Comparison of ENCODE assay signal across 10 cellular contexts in genomic region chr5:172886974-172887491, GRCh38. TPM values are rescaled to one million over a fixed set of nuclear protein-coding genes. Genes with fewer than 3 reads are reported as not detected.
A peak's percentile ranks its signal among the peaks of the same experiment; 100 is the strongest.
DNase-seq lines count a peak whose midpoint lies in the region; FAIRE-seq and TF ChIP-seq lines count a peak whose summit lies in the region.
"Had no signal": no experiment of that assay in that cellular context is flagged by ENCODE, and none has a peak within 500 bp of the region (broad histone marks: within the 10 kb centered on the region; RNA-seq: fewer than 3 reads in every experiment).

No MANE protein-coding gene starts in this region.

- H3K4me2 ChIP-seq in H1 (ENCODE audit: insufficient read depth in 1 of 2, low read depth in 2 of 2, low read length in 2 of 2) = no peak overlapping the region
- no peak overlapping the region for H3K4me2 ChIP-seq in mesendoderm (ENCODE audit: low read length)

- POLR2A ChIA-PET in H1 (lab: Charles Lee; ENCODE audit: partially characterized antibody) = interaction anchor here (1.4 to 2.4 kb wide), 2 partner anchors 18 to 117 kb away, joined by 3 to 6 read pairs; no protein-coding TSS in a partner anchor

- 97% methylated on average over 17 of the region's 17 CpGs; no CpG with 5 or more reads in 1 of the 2 experiments for WGBS in H1 (ENCODE audit: extremely low coverage in 1 of 2, insufficient coverage in 1 of 2, insufficient read length in 1 of 2, insufficient replicate concordance in 2 of 2, low coverage in 1 of 2, low lambda C conversion rate in 2 of 2, missing lambda C conversion rate in 1 of 2), 2 experiments
- no CpG with 5 or more reads among the region's 17 CpGs for WGBS in mesendoderm (ENCODE audit: extremely low coverage, insufficient coverage, low lambda C conversion rate)
- 95% methylated on average over 17 of the region's 17 CpGs for WGBS in thymus

- no peak overlapping the region for H3K23ac ChIP-seq in H1 (ENCODE audit: insufficient read length)
- no peak overlapping the region for H3K23ac ChIP-seq in mesendoderm (ENCODE audit: low read length)

- H2BK120ac ChIP-seq in H1 (replicated peaks; ENCODE audit: low read depth, low read length) (no peak overlapping the region), mesendoderm (ENCODE audit: low read depth, low read length) (no peak overlapping the region)

- H2BK15ac ChIP-seq in H1 (ENCODE audit: low read length) (no peak overlapping the region), mesendoderm (replicated peaks; ENCODE audit: low read depth) (no peak overlapping the region)

- TF ChIP-seq CTCF in H1 (IDR thresholded peaks at IDR 0.05; ENCODE audit: control extremely low read depth in 1 of 3, insufficient read depth in 1 of 3, low read depth in 1 of 3, low read length in 3 of 3) (no peak), BE2C (IDR thresholded peaks at IDR 0.05; ENCODE audit: low read depth, low read length) (no peak)

- DNase-seq in NOMO-1 treated with DMSO at 0.1 percent for 48 hours (lab: John Stamatoyannopoulos, UW; ENCODE audit: unreplicated experiment) (peak; percentile 99), H1 (ENCODE audit: low read depth in 1 of 2, low spot score in 2 of 2) (no peak), mesendoderm (peak; percentile 63), GDM1 (lab: John Stamatoyannopoulos, UW) (no peak), BE2C (no peak), epidermal melanocyte (ENCODE audit: insufficient read length, low spot score) (no peak), NCI-H1436 (lab: John Stamatoyannopoulos, UW) (no peak)
- DNase-seq: activated T-cell treated with anti-CD3 and anti-CD28 coated beads for 4 hours, NCI-H1048 had no signal

- H3K14ac ChIP-seq in H1 (ENCODE audit: insufficient read length) = no peak overlapping the region

- FAIRE-seq in H1 (lab: Jason Lieb, UNC) = no peak

- H2BK12ac ChIP-seq in H1 (ENCODE audit: low read depth, low read length) = no peak overlapping the region

- CTCF ChIA-PET in H1 (lab: Charles Lee; ENCODE audit: partially characterized antibody) = interaction anchor here (1.0 to 1.7 kb wide), 4 partner anchors 22 to 180 kb away, joined by 3 to 4 read pairs (median 3); no protein-coding TSS in a partner anchor

- no peak overlapping the region for H4K91ac ChIP-seq in H1 (replicated peaks; ENCODE audit: insufficient read length, low read length)

- no peaks in the 10 kb centered on the region; a peak in 1 of 4 replicates for H3K9me3 ChIP-seq in H1 (ENCODE audit: insufficient read depth in 2 of 2, low read depth in 1 of 2, low read length in 1 of 2)
- no peaks in the 10 kb centered on the region for H3K9me3 ChIP-seq in thymus (ENCODE audit: control insufficient read depth)
- no peaks in the 10 kb centered on the region; the same call in 1 of the 2 replicates for H3K9me3 ChIP-seq in BE2C

- no peaks in the 10 kb centered on the region for H3K23me2 ChIP-seq in H1 (ENCODE audit: low read depth, low read length)

- no peak for TF ChIP-seq POLR2A in H1 (IDR thresholded peaks at IDR 0.05; ENCODE audit: control extremely low read depth in 1 of 2, low read depth in 2 of 2, low read length in 2 of 2)

- H2BK20ac ChIP-seq in H1 (ENCODE audit: low read length) = no peak overlapping the region

- peaks cover 3 to 15% of the 10 kb centered on the region in 2 experiments for H4K20me1 ChIP-seq in H1 (replicated peaks in 1 of 2; ENCODE audit: control insufficient read depth in 1 of 2, insufficient read depth in 2 of 2, low read length in 2 of 2)

- no peak overlapping the region for H3K4ac ChIP-seq in H1 (replicated peaks; ENCODE audit: insufficient read length, low read depth, low read length)
- no peak overlapping the region for H3K4ac ChIP-seq in mesendoderm (ENCODE audit: low read depth, low read length)

- H2BK5ac ChIP-seq in H1 (ENCODE audit: low read depth, low read length) = no peak overlapping the region
- H2BK5ac ChIP-seq in mesendoderm (ENCODE audit: low read length) = no peak overlapping the region

- peaks cover 0 to 2% (median 0%) of the 10 kb centered on the region in 4 experiments; a peak in 4 of 7 replicates for H3K4me1 ChIP-seq in H1 (replicated peaks in 1 of 4; ENCODE audit: control insufficient read depth in 3 of 4, insufficient read depth in 4 of 4, low read length in 3 of 4)
- no peaks in the 10 kb centered on the region for H3K4me1 ChIP-seq in mesendoderm (ENCODE audit: control insufficient read depth, low read depth, low read length)
- H3K4me1 ChIP-seq in thymus (ENCODE audit: control insufficient read depth, insufficient read depth, low read length) = no peaks in the 10 kb centered on the region
- no peaks in the 10 kb centered on the region for H3K4me1 ChIP-seq in BE2C

- no peak overlapping the region for H4K8ac ChIP-seq in H1 (ENCODE audit: extremely low read depth, insufficient read depth, low read length)
- H4K8ac ChIP-seq in mesendoderm (ENCODE audit: low read depth, low read length) = no peak overlapping the region

- H3K79me1 ChIP-seq in H1 (ENCODE audit: low read depth, low read length) (peaks cover 3% of the 10 kb centered on the region), mesendoderm (ENCODE audit: low read length) (peaks cover 12% of the 10 kb centered on the region)

- H3K4me3 ChIP-seq in H1 (ENCODE audit: extremely low read depth in 1 of 4, insufficient read depth in 2 of 4, low read depth in 3 of 4, low read length in 4 of 4) = no peak overlapping the region
- no peak overlapping the region for H3K4me3 ChIP-seq in mesendoderm (ENCODE audit: low read length)
- H3K4me3 ChIP-seq in thymus (ENCODE audit: low read length) = no peak overlapping the region
- H3K4me3 ChIP-seq in BE2C (ENCODE audit: low read depth, low read length) = no peak overlapping the region

- H2AK5ac ChIP-seq in H1 (ENCODE audit: low read depth, low read length) (no peak overlapping the region), mesendoderm (ENCODE audit: low read length) (no peak overlapping the region)

- H2AFZ ChIP-seq in H1 (ENCODE audit: low read length) = no peak overlapping the region

- H4K5ac ChIP-seq in H1 (ENCODE audit: insufficient read length, low read depth, low read length) = no peak overlapping the region
- H4K5ac ChIP-seq in mesendoderm (ENCODE audit: low read length) = no peak overlapping the region

- H3K18ac ChIP-seq in H1 (ENCODE audit: extremely low read depth, low read length) (no peak overlapping the region), mesendoderm (ENCODE audit: low read length) (no peak overlapping the region)

- H3K36me3 ChIP-seq in H1 (ENCODE audit: control insufficient read depth in 2 of 4, insufficient read depth in 4 of 4, low read length in 3 of 4) (peaks cover 6 to 21% (median 10%) of the 10 kb centered on the region in 4 experiments; a peak in 6 of 8 replicates), mesendoderm (ENCODE audit: control insufficient read depth, insufficient read depth, low read length) (peaks cover 3% of the 10 kb centered on the region), thymus (ENCODE audit: control insufficient read depth, insufficient read depth) (peaks cover 54% of the 10 kb centered on the region), BE2C (peaks cover 5% of the 10 kb centered on the region)

- TF ChIP-seq EP300 in H1 (IDR thresholded peaks at IDR 0.05; ENCODE audit: borderline replicate concordance in 1 of 2, low read depth in 2 of 2, low read length in 2 of 2) = no peak

- no peak for TF ChIP-seq RAD21 in H1 (IDR thresholded peaks at IDR 0.05 in 1 of 2, conservative IDR thresholded peaks at IDR 0.05 in 1 of 2; ENCODE audit: low read depth in 2 of 2, low read length in 2 of 2)

- H3K79me2 ChIP-seq in H1 (ENCODE audit: control insufficient read depth in 1 of 2, insufficient read depth in 2 of 2, low read length in 2 of 2) (peaks cover 0 to 18% of the 10 kb centered on the region in 2 experiments; a peak in 2 of 4 replicates), mesendoderm (ENCODE audit: control insufficient read depth, insufficient read depth, low read length) (no peaks in the 10 kb centered on the region)

- H3K27me3 ChIP-seq in H1 (replicated peaks in 1 of 4; ENCODE audit: control insufficient read depth in 3 of 4, extremely low read depth in 1 of 4, insufficient read depth in 3 of 4, low read length in 3 of 4) = no peaks in the 10 kb centered on the region
- H3K27me3 ChIP-seq in mesendoderm (ENCODE audit: insufficient read depth, low read length, poor library complexity) = no peaks in the 10 kb centered on the region
- H3K27me3 ChIP-seq in thymus (ENCODE audit: control insufficient read depth, insufficient read depth) = no peaks in the 10 kb centered on the region
- H3K27me3 ChIP-seq in BE2C = no peaks in the 10 kb centered on the region

- no peak overlapping the region for H3K56ac ChIP-seq in H1 (replicated peaks; ENCODE audit: insufficient read length, low read depth, low read length)
- H3K56ac ChIP-seq in mesendoderm (ENCODE audit: low read length) = no peak overlapping the region

- H3K27ac ChIP-seq in H1 (ENCODE audit: low read depth, low read length) (no peak overlapping the region), mesendoderm (ENCODE audit: low read depth, low read length) (no peak overlapping the region), thymus (ENCODE audit: low read depth) (peak overlapping the region; percentile 11)

- no peak overlapping the region for H3K9ac ChIP-seq in H1 (replicated peaks in 1 of 4; ENCODE audit: extremely low read depth in 1 of 4, low read depth in 3 of 4, low read length in 3 of 4)
- no peak overlapping the region for H3K9ac ChIP-seq in mesendoderm (ENCODE audit: low read length)

TF ChIP-seq in H1, 55 proteins besides CTCF, POLR2A, EP300 and RAD21:
- TF ChIP-seq KDM5A (IDR thresholded peaks at IDR 0.05; ENCODE audit: low read length) (no peak), HDAC6 (IDR thresholded peaks at IDR 0.05; ENCODE audit: low read depth, low read length) (no peak), SRF (IDR thresholded peaks at IDR 0.05; ENCODE audit: low read depth, low read length) (no peak), POU5F1 (IDR thresholded peaks at IDR 0.05; ENCODE audit: low read depth, low read length) (no peak), CEBPB (IDR thresholded peaks at IDR 0.05; ENCODE audit: low read depth, low read length) (peak; percentile 55; the same call in 1 of the 2 replicates)
TF ChIP-seq in H1: peak in this region for 1.

RNA-seq across cellular contexts. Expression of gene ERGIC1, which starts 53.0 kb away (rescaled TPM):
- total RNA-seq in H1 (2021; fragmentation: NEBNext Ultra II Directional; extraction: Animal tissue kit (Norgen Biotek cat#: 25700)) = 95.3 and 96.1 TPM in 2 replicates
- polyA plus RNA-seq in H1 (2011; rRNA removed) = 106 and 119 TPM in 2 replicates
- polyA plus RNA-seq in H1 (2011; cell fraction: cytosol; rRNA removed) = 98.1 TPM
- polyA plus RNA-seq in H1 (2011; cell fraction: nucleus; rRNA removed) = 111 TPM
- polyA plus RNA-seq in H1 (2012, experiment 1 of 2) = 66.7 to 101 TPM (median 89.0 TPM) in 4 replicates
- 62.7 TPM for polyA plus RNA-seq in H1 (2012, experiment 2 of 2)
- polyA plus RNA-seq in H1 (2013, experiment 1 of 2) = 77.6 TPM
- polyA plus RNA-seq in H1 (2013, experiment 2 of 2) = 91.5 TPM
- polyA minus RNA-seq in H1 (2011; rRNA and poly(A)+ RNA removed) = 164 and 223 TPM in 2 replicates
- 56.1 TPM for polyA minus RNA-seq in H1 (2011; cell fraction: cytosol; rRNA and poly(A)+ RNA removed)
- 85.4 TPM for polyA minus RNA-seq in H1 (2011; cell fraction: nucleus; rRNA and poly(A)+ RNA removed)
- 55.0 TPM for polyA plus RNA-seq in mesendoderm (2013, experiment 1 of 2)
- polyA plus RNA-seq in mesendoderm (2013, experiment 2 of 2) = 57.1 TPM
- polyA plus RNA-seq in thymus = 69.2 TPM
- polyA plus RNA-seq in BE2C (2012; ENCODE audit: insufficient read depth, insufficient read length, low read depth) = 103 TPM

Comparison
In these comparisons a context has a peak if more than half of its experiments do, and no peak if none do; other contexts are left out.
1. DNase-seq: peak in NOMO-1 treated with DMSO at 0.1 percent for 48 hours (single experiment) and mesendoderm (single experiment); none in H1 (0 of 2), GDM1 (single experiment), BE2C (single experiment), epidermal melanocyte (single experiment) and NCI-H1436 (single experiment).